Comparison of ENCODE assay signal across 1 cellular context in the genomic region with DNA sequence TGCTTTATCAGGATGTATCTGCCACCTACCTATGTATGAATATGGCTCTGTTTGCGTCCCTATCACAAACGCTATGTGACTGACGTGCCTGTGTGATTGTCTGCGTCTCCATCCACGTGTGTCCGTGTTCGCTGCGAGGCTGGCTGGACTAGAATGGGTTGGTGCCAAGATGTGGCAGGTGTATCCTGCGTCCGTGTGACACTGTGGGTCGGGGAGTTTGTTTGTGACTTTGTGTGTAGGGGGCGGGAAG.
TF ChIP-seq lines count a peak whose summit lies in the region.

No MANE protein-coding gene starts in this region.

TF ChIP-seq in K562, 482 proteins besides CTCF, POLR2A, EP300 and RAD21 (continued from another document):
- TF ChIP-seq ZNF217 (CRISPR knock-in tag; IDR thresholded peaks at IDR 0.05) (no peak), FOXA3 (CRISPR knock-in tag; conservative IDR thresholded peaks at IDR 0.05 in 1 of 2, IDR thresholded peaks at IDR 0.05 in 1 of 2) (no peak), MBD1 (CRISPR knock-in tag; IDR thresholded peaks at IDR 0.05) (no peak), TRIM28 (IDR thresholded peaks at IDR 0.05) (no peak), WHSC1 (IDR thresholded peaks at IDR 0.05; ENCODE audit: low read length) (no peak), ZNF324 (CRISPR knock-in tag; IDR thresholded peaks at IDR 0.05) (no peak), NFRKB (IDR thresholded peaks at IDR 0.05; ENCODE audit: low read depth) (0 out of 2 replicates have a peak, but pooled peaks have one; percentile 26), SIRT6 (IDR thresholded peaks at IDR 0.05; ENCODE audit: low read depth, low read length) (no peak), ZNF263 (CRISPR knock-in tag; IDR thresholded peaks at IDR 0.05; ENCODE audit: borderline replicate concordance) (no peak), PRPF4 (IDR thresholded peaks at IDR 0.05; ENCODE audit: insufficient read depth, low read depth, low read length, poor library complexity, severe bottlenecking) (no peak), EHMT2 (IDR thresholded peaks at IDR 0.05) (no peak), SMARCA5 (IDR thresholded peaks at IDR 0.05) (peak; percentile 67; the same call in 1 of the 2 replicates), BCOR (IDR thresholded peaks at IDR 0.05) (no peak), MAFF (IDR thresholded peaks at IDR 0.05; ENCODE audit: low read length) (no peak), LEF1 (IDR thresholded peaks at IDR 0.05) (peak; percentile 57; the same call in 1 of the 2 replicates), ARID2 (IDR thresholded peaks at IDR 0.05) (no peak), ZEB2 (IDR thresholded peaks at IDR 0.05) (no peak), HDAC8 (tag; IDR thresholded peaks at IDR 0.05) (no peak), GATAD2A (IDR thresholded peaks at IDR 0.05) (no peak), REST (CRISPR knock-in tag; IDR thresholded peaks at IDR 0.05; ENCODE audit: low read depth) (no peak), MYC (IDR thresholded peaks at IDR 0.05; ENCODE audit: low read depth, low read length) (no peak), MYC (CRISPR knock-in tag; IDR thresholded peaks at IDR 0.05; ENCODE audit: borderline replicate concordance, low read depth) (peak; percentile 33; the same call in 1 of the 2 replicates), DEAF1 (CRISPR knock-in tag; IDR thresholded peaks at IDR 0.05) (no peak), SNAPC5 (CRISPR knock-in tag; IDR thresholded peaks at IDR 0.05) (no peak), RAD51 (IDR thresholded peaks at IDR 0.05; ENCODE audit: borderline replicate concordance, low read depth) (no peak)
- TF ChIP-seq, protein P1, sequence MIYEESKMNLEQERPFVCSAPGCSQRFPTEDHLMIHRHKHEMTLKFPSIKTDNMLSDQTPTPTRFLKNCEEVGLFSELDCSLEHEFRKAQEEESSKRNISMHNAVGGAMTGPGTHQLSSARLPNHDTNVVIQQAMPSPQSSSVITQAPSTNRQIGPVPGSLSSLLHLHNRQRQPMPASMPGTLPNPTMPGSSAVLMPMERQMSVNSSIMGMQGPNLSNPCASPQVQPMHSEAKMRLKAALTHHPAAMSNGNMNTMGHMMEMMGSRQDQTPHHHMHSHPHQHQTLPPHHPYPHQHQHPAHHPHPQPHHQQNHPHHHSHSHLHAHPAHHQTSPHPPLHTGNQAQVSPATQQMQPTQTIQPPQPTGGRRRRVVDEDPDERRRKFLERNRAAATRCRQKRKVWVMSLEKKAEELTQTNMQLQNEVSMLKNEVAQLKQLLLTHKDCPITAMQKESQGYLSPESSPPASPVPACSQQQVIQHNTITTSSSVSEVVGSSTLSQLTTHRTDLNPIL (CRISPR knock-in tag; IDR thresholded peaks at IDR 0.05) = no peak
- TF ChIP-seq, protein P2, sequence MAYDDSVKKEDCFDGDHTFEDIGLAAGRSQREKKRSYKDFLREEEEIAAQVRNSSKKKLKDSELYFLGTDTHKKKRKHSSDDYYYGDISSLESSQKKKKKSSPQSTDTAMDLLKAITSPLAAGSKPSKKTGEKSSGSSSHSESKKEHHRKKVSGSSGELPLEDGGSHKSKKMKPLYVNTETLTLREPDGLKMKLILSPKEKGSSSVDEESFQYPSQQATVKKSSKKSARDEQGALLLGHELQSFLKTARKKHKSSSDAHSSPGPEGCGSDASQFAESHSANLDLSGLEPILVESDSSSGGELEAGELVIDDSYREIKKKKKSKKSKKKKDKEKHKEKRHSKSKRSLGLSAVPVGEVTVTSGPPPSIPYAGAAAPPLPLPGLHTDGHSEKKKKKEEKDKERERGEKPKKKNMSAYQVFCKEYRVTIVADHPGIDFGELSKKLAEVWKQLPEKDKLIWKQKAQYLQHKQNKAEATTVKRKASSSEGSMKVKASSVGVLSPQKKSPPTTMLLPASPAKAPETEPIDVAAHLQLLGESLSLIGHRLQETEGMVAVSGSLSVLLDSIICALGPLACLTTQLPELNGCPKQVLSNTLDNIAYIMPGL (CRISPR knock-in tag; IDR thresholded peaks at IDR 0.05) = no peak
- TF ChIP-seq, protein P3, sequence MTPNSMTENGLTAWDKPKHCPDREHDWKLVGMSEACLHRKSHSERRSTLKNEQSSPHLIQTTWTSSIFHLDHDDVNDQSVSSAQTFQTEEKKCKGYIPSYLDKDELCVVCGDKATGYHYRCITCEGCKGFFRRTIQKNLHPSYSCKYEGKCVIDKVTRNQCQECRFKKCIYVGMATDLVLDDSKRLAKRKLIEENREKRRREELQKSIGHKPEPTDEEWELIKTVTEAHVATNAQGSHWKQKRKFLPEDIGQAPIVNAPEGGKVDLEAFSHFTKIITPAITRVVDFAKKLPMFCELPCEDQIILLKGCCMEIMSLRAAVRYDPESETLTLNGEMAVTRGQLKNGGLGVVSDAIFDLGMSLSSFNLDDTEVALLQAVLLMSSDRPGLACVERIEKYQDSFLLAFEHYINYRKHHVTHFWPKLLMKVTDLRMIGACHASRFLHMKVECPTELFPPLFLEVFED (CRISPR knock-in tag; conservative IDR thresholded peaks at IDR 0.05) = no peak
